In genomic region chr6:19851273-19852089, GRCh38 we compare ENCODE assay signal across 8 cellular contexts. TPM values are rescaled to one million over a fixed set of nuclear protein-coding genes. Genes with fewer than 3 reads are reported as not detected.
DNase-seq lines count a peak whose midpoint lies in the region; ATAC-seq, FAIRE-seq and TF ChIP-seq lines count a peak whose summit lies in the region.

No MANE protein-coding gene starts in this region.

- H3K27ac ChIP-seq in IMR-90 (ENCODE audit: insufficient read depth, low read length): no peak overlapping the region
- no peak overlapping the region for H3K27ac ChIP-seq in OCI-LY3 (ENCODE audit: low read length)
- peak overlapping the region; percentile 54 for H3K27ac ChIP-seq in H1 (ENCODE audit: low read depth, low read length)
- H3K27ac ChIP-seq in lung (ENCODE audit: low read depth in 1 of 2, low read length in 1 of 2): peak overlapping the region in 1 of 2 donors; percentile 29

- H2BK20ac ChIP-seq in IMR-90 (ENCODE audit: low read depth, low read length) (peak overlapping the region; percentile 17), H1 (ENCODE audit: low read length) (peak overlapping the region; percentile 94)

- no TSS peak for BruUV-seq in IMR-90 (replicated peaks; lab: Mats Ljungman, UMichigan)

- peak overlapping the region; percentile 23 for H2BK120ac ChIP-seq in IMR-90 (ENCODE audit: low read depth, low read length)
- H2BK120ac ChIP-seq in H1 (replicated peaks; ENCODE audit: low read depth, low read length): no peak overlapping the region

- H2AFZ ChIP-seq in IMR-90 (replicated peaks; ENCODE audit: low read length, poor library complexity) (peak overlapping the region; percentile 89), OCI-LY3 (ENCODE audit: low read depth, low read length) (no peak overlapping the region), H1 (ENCODE audit: low read length) (peak overlapping the region; percentile 95)

- intact Hi-C loops in IMR-90 (cut with micrococcal nuclease): loop anchor here (1.0 to 10.0 kb wide), 5 partner anchors 39 to 1255 kb away; no protein-coding TSS in a partner anchor
- intact Hi-C loops in natural killer cell (cut with micrococcal nuclease): no loop called here
- intact Hi-C loops in activated T-helper 2 cell treated with anti-CD3 and anti-CD28 coated beads, Interferon-gamma antibody, Interleukin-2, Interleukin-4, amounts not matched to agents 10 μg/mL and 5 μg/mL and 100 μg/mL, durations not matched to agents 14 hours and 24 hours and 36 hours (cut with micrococcal nuclease): no loop called here

- H3K23ac ChIP-seq in IMR-90 (ENCODE audit: low read depth, low read length): no peak overlapping the region
- H3K23ac ChIP-seq in H1 (ENCODE audit: insufficient read length): no peak overlapping the region

- peaks cover 6% of the 10 kb centered on the region for H3K4me1 ChIP-seq in IMR-90 (ENCODE audit: control insufficient read depth, insufficient read depth, low read length)
- H3K4me1 ChIP-seq in OCI-LY3 (ENCODE audit: low read length): no peaks in the 10 kb centered on the region
- peaks cover 4 to 6% (median 5%) of the 10 kb centered on the region in 4 experiments; a peak in 6 of 7 replicates for H3K4me1 ChIP-seq in H1 (replicated peaks in 1 of 4; ENCODE audit: control insufficient read depth in 3 of 4, insufficient read depth in 4 of 4, low read length in 3 of 4)
- H3K4me1 ChIP-seq in lung (ENCODE audit: control insufficient read depth in 2 of 2, insufficient read depth in 2 of 2, low read length in 2 of 2): no peaks in the 10 kb centered on the region

- ATAC-seq in IMR-90 (ENCODE audit: low read depth) (peak; percentile 99), lung (ENCODE audit: insufficient read depth, low FRiP score) (peak; percentile 88), natural killer cell (no peak), HG03521 (IDR thresholded peaks at IDR 0.05; ENCODE audit: unreplicated experiment) (no peak)

- H3K14ac ChIP-seq in IMR-90 (replicated peaks; ENCODE audit: low read depth, low read length): 0 out of 2 replicates have a peak overlapping the region, but pooled peaks have one; percentile 17
- no peak overlapping the region for H3K14ac ChIP-seq in H1 (ENCODE audit: insufficient read length)

- H4K5ac ChIP-seq in IMR-90 (ENCODE audit: low read depth, low read length) (no peak overlapping the region), H1 (ENCODE audit: insufficient read length, low read depth, low read length) (peak overlapping the region; percentile 2)

- H3K4ac ChIP-seq in IMR-90 (ENCODE audit: low read depth, low read length) (peak overlapping the region; percentile 43; the same call in 1 of the 2 replicates), H1 (replicated peaks; ENCODE audit: insufficient read length, low read depth, low read length) (no peak overlapping the region)

- no peak overlapping the region for H3K9ac ChIP-seq in IMR-90 (ENCODE audit: low read depth, low read length)
- H3K9ac ChIP-seq in OCI-LY3 (ENCODE audit: low read length): no peak overlapping the region
- no peak overlapping the region for H3K9ac ChIP-seq in H1 (replicated peaks in 1 of 4; ENCODE audit: extremely low read depth in 1 of 4, low read depth in 3 of 4, low read length in 3 of 4)

- H3K56ac ChIP-seq in IMR-90 (ENCODE audit: extremely low read depth, insufficient read depth, low read length) (no peak overlapping the region), H1 (replicated peaks; ENCODE audit: insufficient read length, low read depth, low read length) (no peak overlapping the region)

- H3K27me3 ChIP-seq in IMR-90 (ENCODE audit: control insufficient read depth, insufficient read depth, low read length) (no peaks in the 10 kb centered on the region), OCI-LY3 (ENCODE audit: low read depth, low read length) (no peaks in the 10 kb centered on the region), H1 (replicated peaks in 1 of 4; ENCODE audit: control insufficient read depth in 3 of 4, extremely low read depth in 1 of 4, insufficient read depth in 3 of 4, low read length in 3 of 4) (no peaks in the 10 kb centered on the region), lung (ENCODE audit: control insufficient read depth, insufficient read depth) (no peaks in the 10 kb centered on the region)

- 20% methylated on average over 8 of the region's 10 CpGs; no CpG with 5 or more reads in 1 of the 2 experiments for WGBS in IMR-90 (ENCODE audit: extremely low coverage in 2 of 2, insufficient read length in 1 of 2), 2 experiments
- WGBS in H1 (ENCODE audit: extremely low coverage in 1 of 2, insufficient coverage in 1 of 2, insufficient read length in 1 of 2, insufficient replicate concordance in 2 of 2, low coverage in 1 of 2, low lambda C conversion rate in 2 of 2, missing lambda C conversion rate in 1 of 2), 2 experiments: 65% methylated on average over 10 of the region's 10 CpGs; no CpG with 5 or more reads in 1 of the 2 experiments
- WGBS in lung, 2 donors: 32 to 40% methylated on average over 10 of the region's 10 CpGs

- dilution Hi-C loops in IMR-90 (cut with HindIII; ENCODE audit: low sequenced_read_pairs, unreplicated experiment): no loop called here

- H3K27me3 Mint-ChIP-seq in natural killer cell (ENCODE audit: low read depth in 2 of 2): peaks cover 3 to 35% of the 10 kb centered on the region in 2 donors
- H3K27me3 Mint-ChIP-seq in activated T-helper 2 cell treated with anti-CD3 and anti-CD28 coated beads, Interferon-gamma antibody, Interleukin-2, Interleukin-4, amounts not matched to agents 10 μg/mL and 5 μg/mL and 100 μg/mL, durations not matched to agents 14 hours and 24 hours and 36 hours (ENCODE audit: low read depth): no peaks in the 10 kb centered on the region

- no peaks in the 10 kb centered on the region for H3K4me1 Mint-ChIP-seq in natural killer cell
- no peaks in the 10 kb centered on the region for H3K4me1 Mint-ChIP-seq in activated T-helper 2 cell treated with anti-CD3 and anti-CD28 coated beads, Interferon-gamma antibody, Interleukin-2, Interleukin-4, amounts not matched to agents 10 μg/mL and 5 μg/mL and 100 μg/mL, durations not matched to agents 14 hours and 24 hours and 36 hours (ENCODE audit: low read depth)

- no peak overlapping the region for H3K27ac Mint-ChIP-seq in natural killer cell
- H3K27ac Mint-ChIP-seq in activated T-helper 2 cell treated with anti-CD3 and anti-CD28 coated beads, Interferon-gamma antibody, Interleukin-2, Interleukin-4, amounts not matched to agents 10 μg/mL and 5 μg/mL and 100 μg/mL, durations not matched to agents 14 hours and 24 hours and 36 hours: no peak overlapping the region

- H3K79me2 ChIP-seq in OCI-LY3 (ENCODE audit: low read length) (no peaks in the 10 kb centered on the region), H1 (ENCODE audit: control insufficient read depth in 1 of 2, insufficient read depth in 2 of 2, low read length in 2 of 2) (no peaks in the 10 kb centered on the region)

- H3K36me3 ChIP-seq in IMR-90 (ENCODE audit: control insufficient read depth, insufficient read depth, low read length) (no peaks in the 10 kb centered on the region), OCI-LY3 (replicated peaks; ENCODE audit: low read depth, low read length) (no peaks in the 10 kb centered on the region), H1 (ENCODE audit: control insufficient read depth in 2 of 4, insufficient read depth in 4 of 4, low read length in 3 of 4) (no peaks in the 10 kb centered on the region), lung (ENCODE audit: control insufficient read depth in 2 of 2, insufficient read depth in 2 of 2, low read length in 2 of 2) (no peaks in the 10 kb centered on the region)

- H3K23me2 ChIP-seq in H1 (ENCODE audit: low read depth, low read length): no peaks in the 10 kb centered on the region

- TF ChIP-seq RAD21 in IMR-90 (IDR thresholded peaks at IDR 0.05; ENCODE audit: low read length) (peak; percentile 99), H1 (IDR thresholded peaks at IDR 0.05 in 1 of 2, conservative IDR thresholded peaks at IDR 0.05 in 1 of 2; ENCODE audit: low read depth in 2 of 2, low read length in 2 of 2) (peak; percentile 96 to 98)

- H4K20me1 ChIP-seq in IMR-90 (ENCODE audit: insufficient read depth, low read length) (no peaks in the 10 kb centered on the region), OCI-LY3 (ENCODE audit: insufficient read depth, low read length) (no peaks in the 10 kb centered on the region), H1 (replicated peaks in 1 of 2; ENCODE audit: control insufficient read depth in 1 of 2, insufficient read depth in 2 of 2, low read length in 2 of 2) (no peaks in the 10 kb centered on the region)

- TF ChIP-seq CTCF in GM10248 (IDR thresholded peaks at IDR 0.05; ENCODE audit: control extremely low read depth, extremely low read depth, low read depth, missing control alignments): peak; percentile 42
- TF ChIP-seq CTCF in IMR-90 (conservative IDR thresholded peaks at IDR 0.05; ENCODE audit: low read depth, low read length): peak; percentile 98
- peak; percentile 65 for TF ChIP-seq CTCF in OCI-LY3 (IDR thresholded peaks at IDR 0.05; ENCODE audit: low read depth, low read length)
- TF ChIP-seq CTCF in H1 (IDR thresholded peaks at IDR 0.05; ENCODE audit: control extremely low read depth in 1 of 3, insufficient read depth in 1 of 3, low read depth in 1 of 3, low read length in 3 of 3): peak in 2 of 3 experiments; percentile 85 to 87; a peak in 3 of 4 replicates
- peak; percentile 59 for TF ChIP-seq CTCF in lung (IDR thresholded peaks at IDR 0.05; ENCODE audit: control extremely low read depth, extremely low read depth)
- TF ChIP-seq CTCF in natural killer cell (IDR thresholded peaks at IDR 0.05): no peak

- H3K4me2 ChIP-seq in IMR-90 (ENCODE audit: low read depth, low read length) (peak overlapping the region; percentile 68), OCI-LY3 (ENCODE audit: low read length) (no peak overlapping the region), H1 (ENCODE audit: insufficient read depth in 1 of 2, low read depth in 2 of 2, low read length in 2 of 2) (peak overlapping the region in 1 of 2 experiments; percentile 1; a peak in 1 of 4 replicates)

- DNase-seq in GM10248 (ENCODE audit: extremely low spot score): peak; percentile 38
- peak; percentile 84 for DNase-seq in IMR-90
- peak in 1 of 2 experiments; percentile 49 for DNase-seq in H1 (ENCODE audit: low read depth in 1 of 2, low spot score in 2 of 2)
- peak; percentile 47 for DNase-seq in lung (ENCODE audit: low spot score)
- no peak for DNase-seq in natural killer cell
- no peak for DNase-seq in activated T-helper 2 cell treated with anti-CD3 and anti-CD28 coated beads, Interferon-gamma antibody, Interleukin-2, Interleukin-4, amounts not matched to agents 10 μg/mL and 5 μg/mL and 100 μg/mL, durations not matched to agents 14 hours and 24 hours and 36 hours (ENCODE audit: low spot score)

- no peak overlapping the region for H4K91ac ChIP-seq in IMR-90 (ENCODE audit: insufficient read depth, low read depth, low read length)
- peak overlapping the region; percentile 12 for H4K91ac ChIP-seq in H1 (replicated peaks; ENCODE audit: insufficient read length, low read length)

- H2BK12ac ChIP-seq in H1 (ENCODE audit: low read depth, low read length): peak overlapping the region; percentile 56

- H2BK15ac ChIP-seq in IMR-90 (ENCODE audit: low read depth, low read length) (no peak overlapping the region), H1 (ENCODE audit: low read length) (no peak overlapping the region)

- POLR2A ChIA-PET in GM10248 (lab: Yijun Ruan, JAX): no interaction called here
- POLR2A ChIA-PET in IMR-90 (lab: Charles Lee; ENCODE audit: unreplicated experiment): no interaction called here
- POLR2A ChIA-PET in H1 (lab: Charles Lee; ENCODE audit: partially characterized antibody): interaction anchor here (8.0 kb wide), 1 partner anchor 15 kb away, joined by 48 read pairs; the partner anchor contains the start of gene ID4

- no peaks in the 10 kb centered on the region for H3K36me3 Mint-ChIP-seq in natural killer cell
- no peaks in the 10 kb centered on the region for H3K36me3 Mint-ChIP-seq in activated T-helper 2 cell treated with anti-CD3 and anti-CD28 coated beads, Interferon-gamma antibody, Interleukin-2, Interleukin-4, amounts not matched to agents 10 μg/mL and 5 μg/mL and 100 μg/mL, durations not matched to agents 14 hours and 24 hours and 36 hours (ENCODE audit: low read depth)

- no peak for TF ChIP-seq EP300 in H1 (IDR thresholded peaks at IDR 0.05; ENCODE audit: borderline replicate concordance in 1 of 2, low read depth in 2 of 2, low read length in 2 of 2)

- no peak overlapping the region for H3K4me3 ChIP-seq in IMR-90 (ENCODE audit: insufficient read depth, low read depth, low read length)
- no peak overlapping the region for H3K4me3 ChIP-seq in OCI-LY3 (ENCODE audit: low read length)
- no peak overlapping the region for H3K4me3 ChIP-seq in H1 (ENCODE audit: extremely low read depth in 1 of 4, insufficient read depth in 2 of 4, low read depth in 3 of 4, low read length in 4 of 4)
- no peak overlapping the region for H3K4me3 ChIP-seq in lung

- H2AK5ac ChIP-seq in IMR-90 (ENCODE audit: low read depth, low read length) (no peak overlapping the region), H1 (ENCODE audit: low read depth, low read length) (no peak overlapping the region)

- peak overlapping the region; percentile 58 for H2AK9ac ChIP-seq in IMR-90 (replicated peaks; ENCODE audit: low read depth, low read length, poor library complexity)

- H3K9me3 Mint-ChIP-seq in natural killer cell: no peaks in the 10 kb centered on the region
- no peaks in the 10 kb centered on the region for H3K9me3 Mint-ChIP-seq in activated T-helper 2 cell treated with anti-CD3 and anti-CD28 coated beads, Interferon-gamma antibody, Interleukin-2, Interleukin-4, amounts not matched to agents 10 μg/mL and 5 μg/mL and 100 μg/mL, durations not matched to agents 14 hours and 24 hours and 36 hours

- in situ Hi-C loops in IMR-90 (cut with MboI; ENCODE audit: low sequenced_read_pairs): loop anchor here (25.0 kb wide), 3 partner anchors 864 to 1264 kb away; no protein-coding TSS in a partner anchor

- H3K9me3 ChIP-seq in IMR-90 (ENCODE audit: control insufficient read depth, insufficient read depth, low read length) (no peaks in the 10 kb centered on the region), OCI-LY3 (ENCODE audit: insufficient read depth, low read length) (no peaks in the 10 kb centered on the region), H1 (ENCODE audit: insufficient read depth in 2 of 2, low read depth in 1 of 2, low read length in 1 of 2) (no peaks in the 10 kb centered on the region), lung (ENCODE audit: control insufficient read depth in 2 of 2, insufficient read depth in 1 of 2, low read length in 1 of 2) (no peaks in the 10 kb centered on the region)

- H3K79me1 ChIP-seq in IMR-90 (ENCODE audit: low read depth in 1 of 2, low read length in 2 of 2) (no peaks in the 10 kb centered on the region), H1 (ENCODE audit: low read depth, low read length) (no peaks in the 10 kb centered on the region)

- no peak overlapping the region for H3K4me3 Mint-ChIP-seq in natural killer cell
- H3K4me3 Mint-ChIP-seq in activated T-helper 2 cell treated with anti-CD3 and anti-CD28 coated beads, Interferon-gamma antibody, Interleukin-2, Interleukin-4, amounts not matched to agents 10 μg/mL and 5 μg/mL and 100 μg/mL, durations not matched to agents 14 hours and 24 hours and 36 hours (ENCODE audit: low read depth): no peak overlapping the region

- FAIRE-seq in H1 (lab: Jason Lieb, UNC): peak; percentile 98

- CTCF ChIA-PET in GM10248 (lab: Yijun Ruan, JAX) (interaction anchor here (1.6 kb wide), 1 partner anchor 854 kb away, joined by 5 read pairs; no protein-coding TSS in a partner anchor), IMR-90 (lab: Yijun Ruan, JAX) (interaction anchor here (0.6 to 1.7 kb wide), 5 partner anchors 12 to 115 kb away, joined by 3 to 5 read pairs (median 4); no protein-coding TSS in a partner anchor), H1 (lab: Charles Lee; ENCODE audit: partially characterized antibody) (interaction anchor here (0.6 to 2.3 kb wide), 21 partner anchors 10 to 854 kb away, joined by 3 to 10 read pairs (median 3); no protein-coding TSS in a partner anchor)

- no peak overlapping the region for H2BK5ac ChIP-seq in IMR-90 (ENCODE audit: low read depth, low read length, poor library complexity, severe bottlenecking)
- peak overlapping the region; percentile 50; the same call in 1 of the 2 replicates for H2BK5ac ChIP-seq in H1 (ENCODE audit: low read depth, low read length)

- H4K8ac ChIP-seq in IMR-90 (ENCODE audit: low read depth in 2 of 2, low read length in 2 of 2): no peak overlapping the region
- no peak overlapping the region for H4K8ac ChIP-seq in H1 (ENCODE audit: extremely low read depth, insufficient read depth, low read length)

- H3K18ac ChIP-seq in IMR-90 (ENCODE audit: low read depth, low read length) (no peak overlapping the region; the same call in 1 of the 2 replicates), H1 (ENCODE audit: extremely low read depth, low read length) (peak overlapping the region; percentile 78; the same call in 1 of the 2 replicates)

- no peaks in the 10 kb centered on the region for H3K9me1 ChIP-seq in IMR-90 (ENCODE audit: insufficient read depth, low read length)

- 0 out of 2 replicates have a peak, but pooled peaks have one; percentile 53 for TF ChIP-seq POLR2A in IMR-90 (IDR thresholded peaks at IDR 0.05; ENCODE audit: low read depth, low read length)
- no peak for TF ChIP-seq POLR2A in H1 (IDR thresholded peaks at IDR 0.05; ENCODE audit: control extremely low read depth in 1 of 2, low read depth in 2 of 2, low read length in 2 of 2)

RNA-seq across cellular contexts. Expression of gene ID4, which starts 14.3 kb away (rescaled TPM):
- 3.0 and 11.1 TPM in 2 replicates for total RNA-seq in IMR-90 (2012; rRNA removed)
- polyA plus RNA-seq in IMR-90 (2012; rRNA removed): 3.6 and 7.3 TPM in 2 replicates
- 4.3 and 6.7 TPM in 2 replicates for polyA plus RNA-seq in IMR-90 (2012; cell fraction: cytosol; rRNA removed)
- polyA plus RNA-seq in IMR-90 (2012; cell fraction: nucleus; rRNA removed; ENCODE audit: low replicate concordance): 32.9 and 35.8 TPM in 2 replicates
- total RNA-seq in H1 (2021; fragmentation: NEBNext Ultra II Directional; extraction: Animal tissue kit (Norgen Biotek cat#: 25700)): 8.3 and 8.8 TPM in 2 replicates
- 2.0 and 4.4 TPM in 2 replicates for polyA plus RNA-seq in H1 (2011; rRNA removed)
- 8.1 TPM for polyA plus RNA-seq in H1 (2011; cell fraction: cytosol; rRNA removed)
- polyA plus RNA-seq in H1 (2011; cell fraction: nucleus; rRNA removed): 5.3 TPM
- 2.2 to 4.8 TPM (median 3.7 TPM) in 4 replicates for polyA plus RNA-seq in H1 (2012, experiment 1 of 2)
- 2.5 TPM for polyA plus RNA-seq in H1 (2012, experiment 2 of 2)
- 3.1 TPM for polyA plus RNA-seq in H1 (2013, experiment 1 of 2)
- 2.8 TPM for polyA plus RNA-seq in H1 (2013, experiment 2 of 2)
- 0.88 and 1.5 TPM in 2 replicates for polyA minus RNA-seq in H1 (2011; rRNA and poly(A)+ RNA removed)
- polyA minus RNA-seq in H1 (2011; cell fraction: cytosol; rRNA and poly(A)+ RNA removed): 10.7 TPM
- 14.5 TPM for polyA minus RNA-seq in H1 (2011; cell fraction: nucleus; rRNA and poly(A)+ RNA removed)
- 10 to 100 TPM; 42.3 to 66.5 TPM for total RNA-seq in lung
- 10 to 100 TPM; 23.9 to 36.2 TPM for polyA plus RNA-seq in lung
- not detected for total RNA-seq in natural killer cell
- total RNA-seq in activated T-helper 2 cell treated with anti-CD3 and anti-CD28 coated beads, Interferon-gamma antibody, Interleukin-2, Interleukin-4, amounts not matched to agents 10 μg/mL and 5 μg/mL and 100 μg/mL, durations not matched to agents 14 hours and 24 hours and 36 hours: not detected in 2 replicates

Comparison
In these comparisons a context has a peak if more than half of its experiments do, and no peak if none do; other contexts are left out.
1. DNase-seq: peak in GM10248 (single experiment), IMR-90 (single experiment) and lung (single experiment); none in natural killer cell (single experiment) and activated T-helper 2 cell treated with anti-CD3 and anti-CD28 coated beads, Interferon-gamma antibody, Interleukin-2, Interleukin-4, amounts not matched to agents 10 μg/mL and 5 μg/mL and 100 μg/mL, durations not matched to agents 14 hours and 24 hours and 36 hours (single experiment).
2. ATAC-seq: peak in IMR-90 (single experiment) and lung (single experiment); none in natural killer cell (0 of 3) and HG03521 (single experiment).